15 cellular contexts compared by ENCODE assay signal in genomic region chr16:85436207-85436606, GRCh38.
DNase-seq lines count a peak whose midpoint lies in the region; ATAC-seq and TF ChIP-seq lines count a peak whose summit lies in the region.
"Had no signal": no experiment of that assay in that cellular context is flagged by ENCODE, and none has a peak within 500 bp of the region (broad histone marks: within the 10 kb centered on the region; RNA-seq: fewer than 3 reads in every experiment).

No MANE protein-coding gene starts in this region.

- DNase-seq in GM03348 (ENCODE audit: low spot score) (peak; percentile 60), ascending aorta (ENCODE audit: low spot score in 2 of 2) (no peak), lower lobe of right lung (no peak), NCI-H1694 (lab: John Stamatoyannopoulos, UW) (no peak), GM13977 (ENCODE audit: low spot score) (no peak)
- DNase-seq: activated T-cell treated with anti-CD3 and anti-CD28 coated beads, Interleukin-2, amount 50 U/mL, for 48 hours; naive thymus-derived CD8-positive, alpha-beta T cell; NCI-H1092; NCI-H748 treated with DMSO at 0.1 percent for 48 hours; SK-N-SH had no signal

- H3K27me3 ChIP-seq in ascending aorta (no peaks in the 10 kb centered on the region), lower lobe of right lung (ENCODE audit: low read depth) (no peaks in the 10 kb centered on the region), stomach smooth muscle (ENCODE audit: control insufficient read depth in 1 of 2, insufficient read depth in 2 of 2, low read length in 2 of 2) (no peaks in the 10 kb centered on the region)

- intact Hi-C loops in ascending aorta (cut with DNase I) = no loop called here
- intact Hi-C loops in lower lobe of right lung (cut with DNase I) = no loop called here

- H3K4me3 ChIP-seq in ascending aorta (peak overlapping the region; percentile 30 to 49), lower lobe of right lung (no peak overlapping the region), stomach smooth muscle (ENCODE audit: low read length in 2 of 2) (peak overlapping the region in 1 of 2 donors; percentile 40)

- in situ Hi-C loops in GM13977 (cut with MboI; ENCODE audit: low pct_unique_long_range_greater_than_20kb, low sequenced_read_pairs, unreplicated experiment) = no loop called here

- peak overlapping the region; percentile 71 to 86 for H3K27ac ChIP-seq in ascending aorta
- peak overlapping the region; percentile 43 for H3K27ac ChIP-seq in lower lobe of right lung
- H3K27ac ChIP-seq in stomach smooth muscle (ENCODE audit: low read length) = peak overlapping the region; percentile 37
- H3K27ac ChIP-seq: C4-2B, epithelial cell of prostate had no signal

- ATAC-seq in lower lobe of right lung (peak in 1 of 2 donors; percentile 14), HG03039 (IDR thresholded peaks at IDR 0.05; ENCODE audit: unreplicated experiment) (no peak), GM21576 (IDR thresholded peaks at IDR 0.05; ENCODE audit: unreplicated experiment) (no peak)
- ATAC-seq: naive thymus-derived CD8-positive, alpha-beta T cell had no signal

- H3K4me1 ChIP-seq in ascending aorta = peaks cover 9 to 20% of the 10 kb centered on the region in 2 donors
- peaks cover 16% of the 10 kb centered on the region for H3K4me1 ChIP-seq in lower lobe of right lung
- peaks cover 20% of the 10 kb centered on the region for H3K4me1 ChIP-seq in stomach smooth muscle (ENCODE audit: control insufficient read depth, insufficient read depth, low read length)

- H3K9ac ChIP-seq in stomach smooth muscle (ENCODE audit: low read length in 2 of 2) = peak overlapping the region; percentile 42 to 51
- H3K9ac ChIP-seq: SK-N-SH had no signal

- H3K36me3 ChIP-seq in ascending aorta = peaks cover 0 to 4% of the 10 kb centered on the region in 2 donors
- no peaks in the 10 kb centered on the region for H3K36me3 ChIP-seq in lower lobe of right lung
- H3K36me3 ChIP-seq in stomach smooth muscle (ENCODE audit: control insufficient read depth in 2 of 2, insufficient read depth in 2 of 2, low read length in 2 of 2) = peaks cover 0 to 4% of the 10 kb centered on the region in 2 donors

- H3K9me3 ChIP-seq in ascending aorta = no peaks in the 10 kb centered on the region
- H3K9me3 ChIP-seq in lower lobe of right lung = no peaks in the 10 kb centered on the region
- no peaks in the 10 kb centered on the region for H3K9me3 ChIP-seq in stomach smooth muscle (ENCODE audit: control insufficient read depth in 2 of 2, low read length in 2 of 2)
- H3K9me3 ChIP-seq: SK-N-SH had no signal

- TF ChIP-seq CTCF in ascending aorta (IDR thresholded peaks at IDR 0.05) (no peak), lower lobe of right lung (IDR thresholded peaks at IDR 0.05) (no peak), GM13977 (IDR thresholded peaks at IDR 0.05; ENCODE audit: extremely low read depth, insufficient read depth, missing control alignments) (no peak)
